In the genomic region with DNA sequence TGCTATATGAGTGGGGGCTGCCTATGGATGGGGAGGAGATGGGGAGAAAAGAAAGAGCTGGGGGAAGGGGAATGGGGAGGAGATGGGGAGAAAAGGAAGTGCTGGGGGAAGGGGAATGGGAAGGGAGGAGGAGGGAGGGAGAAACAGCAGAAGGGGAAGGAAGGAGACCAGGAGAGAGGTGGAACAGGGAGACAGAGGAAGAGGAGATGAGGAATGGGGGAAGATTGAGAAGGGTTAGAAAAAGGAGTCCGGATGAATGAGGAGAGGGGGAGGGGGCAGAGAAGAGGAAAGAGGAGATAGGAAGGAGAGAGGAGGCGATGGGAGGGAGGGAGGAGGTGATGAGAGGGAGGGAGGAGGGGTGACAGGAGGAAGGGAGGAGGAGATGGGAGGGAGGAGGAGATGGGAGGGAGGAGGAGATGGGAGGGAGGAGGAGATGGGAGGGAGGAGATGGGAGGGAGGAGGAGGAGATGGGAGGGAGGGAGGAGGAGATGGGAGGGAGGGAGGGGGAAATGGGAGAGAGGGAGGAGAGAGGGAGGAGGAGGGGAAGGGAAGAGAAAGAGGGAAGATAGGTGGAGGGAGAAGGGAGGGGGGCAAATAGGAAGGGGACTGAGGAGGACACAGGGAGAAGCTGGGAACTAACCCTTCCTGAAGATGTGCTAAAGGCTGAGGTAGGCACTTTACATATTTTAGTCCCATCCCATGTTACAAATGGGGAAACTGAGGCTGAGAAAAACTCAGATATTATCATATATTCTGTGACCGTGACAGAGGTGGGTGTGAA, we compare ENCODE assay signal across 31 cellular contexts. TPM values are rescaled to one million over a fixed set of nuclear protein-coding genes. Genes with fewer than 3 reads are reported as not detected.
DNase-seq lines count a peak whose midpoint lies in the region; ATAC-seq and TF ChIP-seq lines count a peak whose summit lies in the region.
"Had no signal": no experiment of that assay in that cellular context is flagged by ENCODE, and none has a peak within 500 bp of the region (broad histone marks: within the 10 kb centered on the region; RNA-seq: fewer than 3 reads in every experiment).

No MANE protein-coding gene starts in this region.

- H3K4me1 ChIP-seq in A673 (ENCODE audit: insufficient read depth, low read length, poor library complexity, severe bottlenecking): peaks cover 6% of the 10 kb centered on the region
- no peaks in the 10 kb centered on the region for H3K4me1 ChIP-seq in HEK293 (ENCODE audit: control insufficient read depth, insufficient read depth, low read length)
- no peaks in the 10 kb centered on the region for H3K4me1 ChIP-seq in effector memory CD4-positive, alpha-beta T cell (ENCODE audit: control insufficient read depth, insufficient read depth, low read length, poor library complexity, severe bottlenecking)

- H3K9me3 ChIP-seq in A673 (ENCODE audit: low read depth, low read length, poor library complexity, severe bottlenecking) (no peaks in the 10 kb centered on the region), HEK293 (ENCODE audit: control insufficient read depth, insufficient read depth, low read depth, low read length) (no peaks in the 10 kb centered on the region), WERI-Rb-1 (ENCODE audit: severe bottlenecking) (no peaks in the 10 kb centered on the region)
- no peaks in the 10 kb centered on the region for H3K9me3 ChIP-seq in effector memory CD4-positive, alpha-beta T cell (ENCODE audit: control insufficient read depth, low read length)
- H3K9me3 ChIP-seq: Caco-2, HAP-1 had no signal

- peaks cover 24% of the 10 kb centered on the region for H3K4me1 Mint-ChIP-seq in nephron progenitor cell

- H3K36me3 ChIP-seq in A673 (ENCODE audit: insufficient read depth, low read length, poor library complexity, severe bottlenecking) (no peaks in the 10 kb centered on the region), HEK293 (ENCODE audit: control insufficient read depth in 2 of 2, insufficient read depth in 1 of 2, low read length in 2 of 2) (no peaks in the 10 kb centered on the region; a peak in 2 of 3 replicates), WERI-Rb-1 (peaks cover 5% of the 10 kb centered on the region; the same call in 1 of the 2 replicates)
- H3K36me3 ChIP-seq in effector memory CD4-positive, alpha-beta T cell (ENCODE audit: control insufficient read depth, insufficient read depth, low read length): peaks cover 4% of the 10 kb centered on the region
- H3K36me3 ChIP-seq: HAP-1 had no signal

- H3K27ac Mint-ChIP-seq in nephron progenitor cell: peak overlapping the region; percentile 71
- H3K27ac Mint-ChIP-seq in activated naive CD4-positive, alpha-beta T cell treated with anti-CD3 and anti-CD28 coated beads, Interleukin-2, amount 50 U/mL, for 72 hours: no peak overlapping the region
- H3K27ac Mint-ChIP-seq: CD8-positive, alpha-beta T cell had no signal

- ATAC-seq in activated naive CD4-positive, alpha-beta T cell treated with anti-CD3 and anti-CD28 coated beads, Interleukin-2, amount 50 U/mL, for 72 hours: no peak
- ATAC-seq: GM12878 had no signal

- peaks cover 10% of the 10 kb centered on the region for H3K27me3 Mint-ChIP-seq in nephron progenitor cell (ENCODE audit: low read depth, poor library complexity)

- H3K27me3 ChIP-seq in A673 (replicated peaks; ENCODE audit: insufficient read depth, low read depth, low read length, poor library complexity) (no peaks in the 10 kb centered on the region), WERI-Rb-1 (ENCODE audit: insufficient read depth, low read depth, severe bottlenecking) (no peaks in the 10 kb centered on the region)
- H3K27me3 ChIP-seq in effector memory CD4-positive, alpha-beta T cell (replicated peaks; ENCODE audit: control insufficient read depth, insufficient read depth, low read length, poor library complexity, severe bottlenecking): no peaks in the 10 kb centered on the region

- CTCF ChIA-PET in A673 (lab: Charles Lee): no interaction called here
- CTCF ChIA-PET in HEK293 (lab: Yijun Ruan, JAX): no interaction called here

- intact Hi-C loops in A673 (cut with micrococcal nuclease; ENCODE audit: unreplicated experiment): no loop called here

- TF ChIP-seq CTCF in A673 (conservative IDR thresholded peaks at IDR 0.05; ENCODE audit: low read depth, low read length) (no peak), HEK293 (tag by site-specific recombination; IDR thresholded peaks at IDR 0.05) (no peak), WERI-Rb-1 (IDR thresholded peaks at IDR 0.05; ENCODE audit: low read depth, low read length) (no peak), nephron progenitor cell (IDR thresholded peaks at IDR 0.05) (no peak)

- POLR2A ChIA-PET in A673 (lab: Charles Lee; ENCODE audit: low non-redundant PET) (no interaction called here), HEK293 (lab: Yijun Ruan, JAX) (interaction anchor here (0.7 kb wide), 1 partner anchor 57 kb away, joined by 5 read pairs; no protein-coding TSS in a partner anchor)

- peak; percentile 13 for DNase-seq in A673 (ENCODE audit: low spot score)
- no peak for DNase-seq in WERI-Rb-1
- no peak for DNase-seq in nephron progenitor cell
- DNase-seq in NCI-H2107 treated with DMSO at 0.1 percent for 48 hours (lab: John Stamatoyannopoulos, UW; ENCODE audit: unreplicated experiment): no peak
- no peak for DNase-seq in activated naive CD4-positive, alpha-beta T cell treated with anti-CD3 and anti-CD28 coated beads, Interleukin-2, amount 50 U/mL, for 72 hours (ENCODE audit: low spot score in 2 of 2)
- no peak for DNase-seq in effector memory CD4-positive, alpha-beta T cell
- DNase-seq: AML-193; C1 segment of cervical spinal cord; Caco-2; CD8-positive, alpha-beta T cell; DMS79; EL; GDM1; GM23248; NCI-H1092; NCI-H1417 treated with DMSO at 0.1 percent for 48 hours; NCI-H1694 treated with DMSO at 0.1 percent for 48 hours; NCI-H2081; NCI-H2171; NCI-H345; NCI-H510A treated with DMSO at 0.1 percent for 48 hours; NCI-H748 treated with DMSO at 0.1 percent for 48 hours; NK-92 treated with Interleukin-12 subunit alpha and Interleukin-12 subunit beta, amount 100 ng/mL, for 24 hours; PC-9; RPMI8226; SHP77 had no signal

- BruUV-seq in A673 (replicated peaks; lab: Mats Ljungman, UMichigan): no TSS peak

- no peak overlapping the region for H3K4me3 Mint-ChIP-seq in nephron progenitor cell
- H3K4me3 Mint-ChIP-seq: CD8-positive, alpha-beta T cell had no signal

- no peak overlapping the region for H3K27ac ChIP-seq in A673 (ENCODE audit: low read depth, low read length, poor library complexity, severe bottlenecking)
- no peak overlapping the region for H3K27ac ChIP-seq in HEK293 (ENCODE audit: extremely low read depth, low read depth, low read length)
- H3K27ac ChIP-seq in WERI-Rb-1: peak overlapping the region; percentile 48; the same call in 1 of the 2 replicates
- H3K27ac ChIP-seq in effector memory CD4-positive, alpha-beta T cell (ENCODE audit: insufficient read depth, low read length, poor library complexity, severe bottlenecking): no peak overlapping the region
- H3K27ac ChIP-seq: GM23248, PC-9 had no signal

- no peaks in the 10 kb centered on the region for H3K9me3 Mint-ChIP-seq in nephron progenitor cell
- no peaks in the 10 kb centered on the region for H3K9me3 Mint-ChIP-seq in activated naive CD4-positive, alpha-beta T cell treated with anti-CD3 and anti-CD28 coated beads, Interleukin-2, amount 50 U/mL, for 72 hours
- H3K9me3 Mint-ChIP-seq: CD8-positive, alpha-beta T cell had no signal

- no peaks in the 10 kb centered on the region for H3K36me3 Mint-ChIP-seq in nephron progenitor cell (ENCODE audit: low read depth)
- no peaks in the 10 kb centered on the region for H3K36me3 Mint-ChIP-seq in activated naive CD4-positive, alpha-beta T cell treated with anti-CD3 and anti-CD28 coated beads, Interleukin-2, amount 50 U/mL, for 72 hours

- H3K4me3 ChIP-seq in A673 (ENCODE audit: low read depth, low read length, poor library complexity, severe bottlenecking): no peak overlapping the region
- H3K4me3 ChIP-seq in HEK293 (ENCODE audit: low read depth, low read length): no peak overlapping the region
- H3K4me3 ChIP-seq in WERI-Rb-1 (ENCODE audit: low read depth, low read length): no peak overlapping the region
- H3K4me3 ChIP-seq in effector memory CD4-positive, alpha-beta T cell (ENCODE audit: insufficient read depth, low read depth, low read length, poor library complexity, severe bottlenecking): no peak overlapping the region
- H3K4me3 ChIP-seq: GM12878, GM23248, HAP-1, PC-9 had no signal

TF ChIP-seq in HEK293, 187 proteins besides CTCF, POLR2A, EP300 and RAD21:
- TF ChIP-seq ZNF133 (tag by site-specific recombination; IDR thresholded peaks at IDR 0.05): no peak
- TF ChIP-seq ZNF341 (tag by site-specific recombination; IDR thresholded peaks at IDR 0.05; ENCODE audit: low read depth): 0 out of 2 replicates have a peak, but pooled peaks have one; percentile 15
- TF ChIP-seq WT1 (tag by site-specific recombination; IDR thresholded peaks at IDR 0.05): peak; percentile 89
- no peak for TF ChIP-seq ZFHX2 (tag by site-specific recombination; conservative IDR thresholded peaks at IDR 0.05)

RNA-seq across cellular contexts. Expression of gene BCL2L10, which starts 6.6 kb away (rescaled TPM):
- total RNA-seq in A673 (2021): 0.24 TPM in 1 of 2 replicates, not detected in the other
- not detected for total RNA-seq in activated naive CD4-positive, alpha-beta T cell treated with anti-CD3 and anti-CD28 coated beads, Interleukin-2, amount 50 U/mL, for 72 hours
- total RNA-seq: A172, GM23248, SK-MEL-5 had no signal
